ENCODE assay signal across 11 cellular contexts in genomic region chr11:111870113-111870512, GRCh38. TPM values are rescaled to one million over a fixed set of nuclear protein-coding genes. Genes with fewer than 3 reads are reported as not detected.
DNase-seq lines count a peak whose midpoint lies in the region; ATAC-seq, FAIRE-seq and TF ChIP-seq lines count a peak whose summit lies in the region.
"Had no signal": no experiment of that assay in that cellular context is flagged by ENCODE, and none has a peak within 500 bp of the region (broad histone marks: within the 10 kb centered on the region; RNA-seq: fewer than 3 reads in every experiment).

No MANE protein-coding gene starts in this region.

- no peaks in the 10 kb centered on the region for H3K36me3 Mint-ChIP-seq in glutamatergic neuron (ENCODE audit: unreplicated experiment)

- WGBS in suprapubic skin, result 95% methylated on average over 1 of the region's 1 CpG

- H3K4me3 Mint-ChIP-seq in glutamatergic neuron (ENCODE audit: unreplicated experiment), result peak overlapping the region; percentile 44

- H3K4me3 ChIP-seq in cardiac muscle cell, result peak overlapping the region; percentile 80
- H3K4me3 ChIP-seq in suprapubic skin, result peak overlapping the region; percentile 72

- ATAC-seq in left cardiac atrium, result no peak

- no peak for TF ChIP-seq EP300 in suprapubic skin (IDR thresholded peaks at IDR 0.05)

- H3K27ac Mint-ChIP-seq in glutamatergic neuron (ENCODE audit: unreplicated experiment), result no peak overlapping the region

- H3K27ac ChIP-seq in cardiac muscle cell (no peak overlapping the region), RWPE1 (peak overlapping the region; percentile 37; the same call in 1 of the 2 replicates), suprapubic skin (no peak overlapping the region)

- no peaks in the 10 kb centered on the region for H3K9me3 Mint-ChIP-seq in glutamatergic neuron (ENCODE audit: unreplicated experiment)
- H3K9me3 Mint-ChIP-seq: CD14-positive monocyte had no signal

- peaks cover 8% of the 10 kb centered on the region for H3K27me3 Mint-ChIP-seq in glutamatergic neuron (ENCODE audit: unreplicated experiment)

- no peak for DNase-seq in cardiac muscle cell (ENCODE audit: low read depth in 1 of 2, low spot score in 1 of 2)
- DNase-seq in left cardiac atrium, result no peak
- DNase-seq in RWPE1 (ENCODE audit: low spot score), result no peak
- no peak for DNase-seq in glutamatergic neuron
- no peak for DNase-seq in suprapubic skin (ENCODE audit: low spot score in 2 of 2)
- no peak for DNase-seq in GM12891 (ENCODE audit: insufficient read length, low spot score)
- DNase-seq in hepatic stellate cell (ENCODE audit: low spot score), result no peak
- DNase-seq in activated effector memory CD4-positive, alpha-beta T cell treated with Interleukin-2 at 50 U/mL for 16 hours, result no peak
- DNase-seq: H7 had no signal

- TF ChIP-seq POLR2A in suprapubic skin (IDR thresholded peaks at IDR 0.05), result no peak
- TF ChIP-seq POLR2A in GM12891 (IDR thresholded peaks at IDR 0.05; ENCODE audit: low read depth, low read length), result no peak

- no peaks in the 10 kb centered on the region for H3K9me3 ChIP-seq in cardiac muscle cell (ENCODE audit: low read depth)
- H3K9me3 ChIP-seq in suprapubic skin, result no peaks in the 10 kb centered on the region

- H3K27me3 ChIP-seq in cardiac muscle cell (no peaks in the 10 kb centered on the region), suprapubic skin (no peaks in the 10 kb centered on the region)

- intact Hi-C loops in left cardiac atrium (cut with DNase I), result loop anchor here in 1 of 2 donors (10.0 kb wide), 2 partner anchors 65 to 105 kb away; partner anchors contain the start of gene DIXDC1

- H3K4me1 ChIP-seq in cardiac muscle cell (ENCODE audit: low read depth) (peaks cover 5% of the 10 kb centered on the region), suprapubic skin (peaks cover 22% of the 10 kb centered on the region)

- H3K36me3 ChIP-seq in cardiac muscle cell, result peaks cover 32% of the 10 kb centered on the region
- peaks cover 33% of the 10 kb centered on the region for H3K36me3 ChIP-seq in suprapubic skin

- POLR2A ChIA-PET in RWPE1 (lab: Yijun Ruan, JAX; ENCODE audit: low non-redundant PET), result no interaction called here

- CTCF ChIA-PET in RWPE1 (lab: Yijun Ruan, JAX), result interaction anchor here (0.7 to 2.9 kb wide), 5 partner anchors 47 to 751 kb away, joined by 3 to 15 read pairs (median 4); no protein-coding TSS in a partner anchor

- peaks cover 3% of the 10 kb centered on the region for H3K4me1 Mint-ChIP-seq in glutamatergic neuron (ENCODE audit: low read depth, unreplicated experiment)

- FAIRE-seq in GM12891 (lab: Jason Lieb, UNC), result no peak
- FAIRE-seq: endometrium had no signal

- TF ChIP-seq CTCF in cardiac muscle cell (IDR thresholded peaks at IDR 0.05; ENCODE audit: low read depth, low read length), result no peak
- TF ChIP-seq CTCF in RWPE1 (conservative IDR thresholded peaks at IDR 0.05; ENCODE audit: low read depth), result no peak
- no peak for TF ChIP-seq CTCF in glutamatergic neuron (IDR thresholded peaks at IDR 0.05; ENCODE audit: partially characterized antibody, unreplicated experiment)
- no peak for TF ChIP-seq CTCF in suprapubic skin (IDR thresholded peaks at IDR 0.05)

TF ChIP-seq in GM12891, 5 proteins besides CTCF, POLR2A, EP300 and RAD21:
- TF ChIP-seq POU2F2 (IDR thresholded peaks at IDR 0.05; ENCODE audit: low read depth, low read length), result no peak
- no peak for TF ChIP-seq SPI1 (IDR thresholded peaks at IDR 0.05; ENCODE audit: low read depth, low read length)
- no peak for TF ChIP-seq POLR2AphosphoS5 (IDR thresholded peaks at IDR 0.05; ENCODE audit: low read depth, low read length)
- TF ChIP-seq TAF1 (IDR thresholded peaks at IDR 0.05; ENCODE audit: low read depth, low read length), result no peak
- TF ChIP-seq PAX5 (IDR thresholded peaks at IDR 0.05; ENCODE audit: insufficient read depth, low read length, severe bottlenecking), result no peak

RNA-seq across cellular contexts. Expression of gene ALG9, which starts 1.3 kb away (rescaled TPM):
- total RNA-seq in cardiac muscle cell (35.3 and 49.9 TPM in 2 replicates), left cardiac atrium (100 to 1,000 TPM in 1 of 2 donors, 10 to 100 TPM in 1; 31.5 to 116 TPM), glutamatergic neuron (ENCODE audit: unreplicated experiment) (69.4 TPM), suprapubic skin (10 to 100 TPM; 26.2 to 74.3 (median 31.4) TPM)
- polyA plus RNA-seq in cardiac muscle cell, result 32.8 and 46.1 TPM in 2 replicates
- 22.9 TPM for polyA plus RNA-seq in GM12891 (2012; ENCODE audit: low read depth, missing spikeins)

RNA-seq across cellular contexts. Expression of gene FDXACB1, which starts 8.9 kb away (rescaled TPM):
- total RNA-seq in cardiac muscle cell (2.9 and 3.3 TPM in 2 replicates), left cardiac atrium (1 to 10 TPM; 1.0 to 1.2 TPM), glutamatergic neuron (ENCODE audit: unreplicated experiment) (1.6 TPM), suprapubic skin (1 to 10 TPM; 3.5 to 5.6 (median 3.9) TPM)
- polyA plus RNA-seq in cardiac muscle cell, result 4.9 and 5.5 TPM in 2 replicates
- 2.9 TPM for polyA plus RNA-seq in GM12891 (2012; ENCODE audit: low read depth, missing spikeins)

RNA-seq across cellular contexts. Expression of gene CFAP68, which starts 9.2 kb away (rescaled TPM):
- 24.5 and 33.0 TPM in 2 replicates for total RNA-seq in cardiac muscle cell
- 49.6 and 50.2 TPM in 2 replicates for polyA plus RNA-seq in cardiac muscle cell
- 10 to 100 TPM; 17.1 to 22.2 TPM for total RNA-seq in left cardiac atrium
- total RNA-seq in glutamatergic neuron (ENCODE audit: unreplicated experiment), result 21.7 TPM
- total RNA-seq in suprapubic skin, result 10 to 100 TPM; 27.7 to 42.4 (median 32.7) TPM
- polyA plus RNA-seq in GM12891 (2012; ENCODE audit: low read depth, missing spikeins), result 100 TPM

RNA-seq across cellular contexts. Expression of gene CRYAB, which starts 41.5 kb away (rescaled TPM):
- total RNA-seq in cardiac muscle cell, result 15.3 and 48.6 TPM in 2 replicates
- 31.3 and 91.8 TPM in 2 replicates for polyA plus RNA-seq in cardiac muscle cell
- 1,000 to 10,000 TPM; 4,044 to 4,265 TPM for total RNA-seq in left cardiac atrium
- total RNA-seq in glutamatergic neuron (ENCODE audit: unreplicated experiment), result 0.64 TPM
- 100 to 1,000 TPM; 144 to 203 (median 176) TPM for total RNA-seq in suprapubic skin
- not detected for polyA plus RNA-seq in GM12891 (2012; ENCODE audit: low read depth, missing spikeins)
- polyA plus RNA-seq: CD14-positive monocyte had no signal

RNA-seq across cellular contexts. Expression of gene HSPB2, which starts 42.4 kb away (rescaled TPM):
- total RNA-seq in cardiac muscle cell (0.36 and 0.74 TPM in 2 replicates), left cardiac atrium (10 to 100 TPM; 37.3 to 49.6 TPM), glutamatergic neuron (ENCODE audit: unreplicated experiment) (1.4 TPM), suprapubic skin (1 to 10 TPM in 1 of 4 donors, not detected in 3; 3.1 TPM)
- polyA plus RNA-seq in cardiac muscle cell, result 6.6 and 9.2 TPM in 2 replicates
- not detected for polyA plus RNA-seq in GM12891 (2012; ENCODE audit: low read depth, missing spikeins)
- total RNA-seq: H7 had no signal
- polyA plus RNA-seq: CD14-positive monocyte had no signal
